Comparison of ENCODE assay signal across 8 cellular contexts in genomic region chr4:6268650-6269399, GRCh38. TPM values are rescaled to one million over a fixed set of nuclear protein-coding genes. Genes with fewer than 3 reads are reported as not detected.
A peak's percentile ranks its signal among the peaks of the same experiment; 100 is the strongest.
DNase-seq lines count a peak whose midpoint lies in the region; ATAC-seq and TF ChIP-seq lines count a peak whose summit lies in the region.

No MANE protein-coding gene starts in this region.

- peaks cover 19% of the 10 kb centered on the region for H3K4me1 Mint-ChIP-seq in activated naive CD8-positive, alpha-beta T cell (ENCODE audit: low read depth)

- no peak for ATAC-seq in left cardiac atrium
- no peak for ATAC-seq in upper lobe of right lung

- H3K9me3 Mint-ChIP-seq in activated naive CD8-positive, alpha-beta T cell (ENCODE audit: low read depth) = no peaks in the 10 kb centered on the region

- DNase-seq in cardiac muscle cell (ENCODE audit: low read depth in 1 of 2, low spot score in 1 of 2) = no peak
- DNase-seq in left cardiac atrium = no peak
- no peak for DNase-seq in upper lobe of right lung
- DNase-seq in NCI-H526 treated with DMSO at 0.1 percent for 48 hours (lab: John Stamatoyannopoulos, UW) = no peak
- no peak for DNase-seq in activated effector memory CD4-positive, alpha-beta T cell treated with anti-CD3 and anti-CD28 coated beads, Interleukin-2, amount 50 U/mL, for 16 hours
- DNase-seq in HuH-7 (ENCODE audit: low spot score) = no peak

- H3K27me3 Mint-ChIP-seq in activated naive CD8-positive, alpha-beta T cell = no peaks in the 10 kb centered on the region

- H3K36me3 ChIP-seq in cardiac muscle cell = no peaks in the 10 kb centered on the region
- no peaks in the 10 kb centered on the region for H3K36me3 ChIP-seq in upper lobe of right lung

- no peak overlapping the region for H3K27ac Mint-ChIP-seq in activated naive CD8-positive, alpha-beta T cell

- peak overlapping the region; percentile 10 for H3K4me3 ChIP-seq in cardiac muscle cell
- H3K4me3 ChIP-seq in upper lobe of right lung = peak overlapping the region; percentile 86

- peak overlapping the region; percentile 85 for H3K4me3 Mint-ChIP-seq in activated naive CD8-positive, alpha-beta T cell

- intact Hi-C loops in left cardiac atrium (cut with DNase I) (loop anchor here in 1 of 2 donors (5.0 kb wide), 1 partner anchor 38 kb away; no protein-coding TSS in a partner anchor), upper lobe of right lung (cut with DNase I) (no loop called here)

- no peak overlapping the region for H3K27ac ChIP-seq in cardiac muscle cell
- peak overlapping the region; percentile 30 for H3K27ac ChIP-seq in layer of hippocampus (ENCODE audit: low read depth, low read length)
- peak overlapping the region; percentile 33 for H3K27ac ChIP-seq in upper lobe of right lung

- H3K27me3 ChIP-seq in cardiac muscle cell (no peaks in the 10 kb centered on the region), layer of hippocampus (ENCODE audit: control insufficient read depth, insufficient read depth, low read length) (no peaks in the 10 kb centered on the region), upper lobe of right lung (no peaks in the 10 kb centered on the region)

- H3K36me3 Mint-ChIP-seq in activated naive CD8-positive, alpha-beta T cell = no peaks in the 10 kb centered on the region

- H3K4me1 ChIP-seq in cardiac muscle cell (ENCODE audit: low read depth) (peaks cover 8% of the 10 kb centered on the region), upper lobe of right lung (peaks cover 34% of the 10 kb centered on the region)

- TF ChIP-seq CTCF in cardiac muscle cell (IDR thresholded peaks at IDR 0.05; ENCODE audit: low read depth, low read length) (no peak), upper lobe of right lung (IDR thresholded peaks at IDR 0.05) (no peak)

- H3K9me3 ChIP-seq in cardiac muscle cell (ENCODE audit: low read depth) = no peaks in the 10 kb centered on the region
- H3K9me3 ChIP-seq in upper lobe of right lung = no peaks in the 10 kb centered on the region

RNA-seq across cellular contexts. Expression of gene WFS1, which starts 0.8 kb away (rescaled TPM):
- total RNA-seq in cardiac muscle cell (29.0 and 44.8 TPM in 2 replicates), left cardiac atrium (10 to 100 TPM; 66.0 to 68.0 TPM), upper lobe of right lung (110 TPM)
- polyA plus RNA-seq in cardiac muscle cell = 17.3 and 30.4 TPM in 2 replicates
